In the genomic region with DNA sequence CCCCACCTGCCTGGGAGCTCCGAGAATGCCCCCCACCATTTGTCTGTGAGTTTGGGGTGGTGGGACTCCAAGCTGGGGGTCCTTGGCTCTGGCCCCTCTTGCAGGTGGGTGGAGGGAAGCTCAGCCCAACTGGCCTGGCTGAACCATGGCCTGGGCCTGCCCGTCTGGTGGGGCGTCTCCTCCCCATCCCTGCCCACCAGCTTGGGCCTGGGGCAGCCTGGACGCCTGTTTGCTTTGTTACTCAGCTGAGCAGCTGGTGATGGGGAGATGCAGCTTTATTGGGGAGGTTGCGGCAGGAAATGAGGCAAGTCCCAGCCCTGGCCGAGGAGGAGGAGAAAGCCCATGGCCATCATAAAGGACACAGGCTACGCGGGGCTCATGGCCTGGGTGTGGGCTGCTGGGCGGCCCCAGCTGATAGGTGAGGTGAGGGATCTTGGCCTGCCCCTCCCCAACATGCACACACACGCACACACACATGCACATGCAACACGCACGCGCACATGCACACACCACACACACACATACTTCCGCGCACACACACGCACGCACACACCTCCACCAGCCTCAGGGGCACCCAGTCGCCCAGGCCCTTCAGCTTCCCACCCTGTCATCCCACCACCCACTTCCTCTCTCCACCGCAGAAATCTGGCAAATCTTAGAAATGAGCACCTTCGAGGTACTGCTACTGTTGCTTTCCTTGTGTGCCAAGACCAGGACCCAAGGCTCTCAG, we compare ENCODE assay signal across 30 cellular contexts. TPM values are rescaled to one million over a fixed set of nuclear protein-coding genes. Genes with fewer than 3 reads are reported as not detected.
DNase-seq lines count a peak whose midpoint lies in the region; ATAC-seq and TF ChIP-seq lines count a peak whose summit lies in the region.
"Had no signal": no experiment of that assay in that cellular context is flagged by ENCODE, and none has a peak within 500 bp of the region (broad histone marks: within the 10 kb centered on the region; RNA-seq: fewer than 3 reads in every experiment).

No MANE protein-coding gene starts in this region.

- H4K8ac ChIP-seq in neuronal stem cell (ENCODE audit: low read depth, low read length) = no peak overlapping the region

- peak overlapping the region; percentile 21 for H3K27ac ChIP-seq in KOPT-K1 (ENCODE audit: low read depth, low read length, poor library complexity, severe bottlenecking)
- no peak overlapping the region for H3K27ac ChIP-seq in neuronal stem cell (replicated peaks; ENCODE audit: low read length)
- no peak overlapping the region for H3K27ac ChIP-seq in A673 (ENCODE audit: low read depth, low read length, poor library complexity, severe bottlenecking)
- H3K27ac ChIP-seq in WERI-Rb-1 = no peak overlapping the region
- H3K27ac ChIP-seq: body of pancreas, coronary artery, SJCRH30 had no signal

- no TSS peak for BruUV-seq in A673 (replicated peaks; lab: Mats Ljungman, UMichigan)

- peak; percentile 18 for DNase-seq in activated CD4-positive, alpha-beta T cell treated with anti-CD3 and anti-CD28 coated beads, Interleukin-2, amount 10 ng/mL, durations not matched to agents 7 days and 5 days
- DNase-seq in activated CD4-positive, alpha-beta T cell treated with anti-CD3 and anti-CD28 coated beads for 4 hours = no peak
- DNase-seq in central memory CD8-positive, alpha-beta T cell (ENCODE audit: low spot score in 2 of 2) = no peak
- DNase-seq in neuronal stem cell (ENCODE audit: low spot score) (no peak), AG20443 (ENCODE audit: low spot score) (no peak), A673 (ENCODE audit: low spot score) (no peak), WERI-Rb-1 (no peak)
- DNase-seq: activated CD8-positive, alpha-beta T cell treated with anti-CD3 and anti-CD28 coated beads for 36 hours; activated T-cell treated with anti-CD3 and anti-CD28 coated beads, Interleukin-2, amount 50 U/mL, for 4 hours; body of pancreas; CD8-positive, alpha-beta T cell; DND-41; foreskin fibroblast; HFFc6; hippocampal formation; islet precursor cell; natural killer cell; NCI-H1436; NCI-H2171; NCI-H526; OCI-M1; posterior cingulate gyrus; SJCRH30; stimulated activated CD4-positive, alpha-beta T cell treated with anti-CD3 and anti-CD28 coated beads, Interleukin-2, amount 100 ng/mL, for 24 hours had no signal

- no peaks in the 10 kb centered on the region for H3K9me3 Mint-ChIP-seq in activated CD4-positive, alpha-beta T cell treated with anti-CD3 and anti-CD28 coated beads, Interleukin-2, amount 10 ng/mL, durations not matched to agents 7 days and 5 days
- H3K9me3 Mint-ChIP-seq in central memory CD8-positive, alpha-beta T cell = no peaks in the 10 kb centered on the region
- H3K9me3 Mint-ChIP-seq: activated CD8-positive, alpha-beta T cell treated with anti-CD3 and anti-CD28 coated beads for 36 hours; activated naive CD4-positive, alpha-beta T cell treated with anti-CD3 and anti-CD28 coated beads, Interleukin-2, amount 50 U/mL, for 72 hours; activated T-cell treated with anti-CD3 and anti-CD28 coated beads, Interleukin-2, amount 50 U/mL, for 4 hours; CD8-positive, alpha-beta T cell; HFFc6; natural killer cell; T-helper 1 cell treated with Interleukin-12 subunit alpha and Interleukin-12 subunit beta and Interleukin-4 antibody, amounts not matched to agents 30 μg/mL and 1 μg/mL, for 36 hours had no signal

- no peak overlapping the region for H3K9ac ChIP-seq in neuronal stem cell (ENCODE audit: low read depth, low read length, poor library complexity)

- H3K36me3 ChIP-seq in KOPT-K1 (ENCODE audit: insufficient read depth, low read length) = no peaks in the 10 kb centered on the region
- no peaks in the 10 kb centered on the region for H3K36me3 ChIP-seq in neuronal stem cell (replicated peaks in 1 of 2; ENCODE audit: control insufficient read depth in 2 of 2, insufficient read depth in 2 of 2, low read length in 2 of 2)
- no peaks in the 10 kb centered on the region for H3K36me3 ChIP-seq in A673 (ENCODE audit: insufficient read depth, low read length, poor library complexity, severe bottlenecking)
- H3K36me3 ChIP-seq in WERI-Rb-1 = no peaks in the 10 kb centered on the region; the same call in 1 of the 2 replicates
- H3K36me3 ChIP-seq: SJCRH30 had no signal

- peak overlapping the region; percentile 71 for H2AK5ac ChIP-seq in neuronal stem cell (ENCODE audit: low read depth, low read length)

- no peak overlapping the region for H2BK5ac ChIP-seq in neuronal stem cell (ENCODE audit: low read length)

- TF ChIP-seq CTCF in A673 (conservative IDR thresholded peaks at IDR 0.05; ENCODE audit: low read depth, low read length) (no peak), WERI-Rb-1 (IDR thresholded peaks at IDR 0.05; ENCODE audit: low read depth, low read length) (no peak)

- peak overlapping the region; percentile 92 for H3K14ac ChIP-seq in neuronal stem cell (ENCODE audit: low read length)

- CTCF ChIA-PET in activated CD4-positive, alpha-beta T cell treated with anti-CD3 and anti-CD28 coated beads, Interleukin-2, amount 10 ng/mL, durations not matched to agents 7 days and 5 days (lab: Charles Lee) = interaction anchor here (1.6 kb wide), 1 partner anchor 9 kb away, joined by 3 read pairs; no protein-coding TSS in a partner anchor
- CTCF ChIA-PET in A673 (lab: Charles Lee) = no interaction called here

- H3K18ac ChIP-seq in neuronal stem cell (ENCODE audit: low read length) = peak overlapping the region; percentile 79

- no peaks in the 10 kb centered on the region for H3K36me3 Mint-ChIP-seq in activated CD4-positive, alpha-beta T cell treated with anti-CD3 and anti-CD28 coated beads, Interleukin-2, amount 10 ng/mL, durations not matched to agents 7 days and 5 days (ENCODE audit: low read depth)
- H3K36me3 Mint-ChIP-seq in central memory CD8-positive, alpha-beta T cell (ENCODE audit: insufficient read depth) = peaks cover 4% of the 10 kb centered on the region
- H3K36me3 Mint-ChIP-seq: activated naive CD4-positive, alpha-beta T cell treated with anti-CD3 and anti-CD28 coated beads, Interleukin-2, amount 50 U/mL, for 72 hours; CD8-positive, alpha-beta T cell; natural killer cell had no signal

- no peak overlapping the region for H4K91ac ChIP-seq in neuronal stem cell (ENCODE audit: low read depth, low read length, poor library complexity)

- H3K4me2 ChIP-seq in neuronal stem cell (ENCODE audit: insufficient read depth, low read length, poor library complexity, severe bottlenecking) = no peak overlapping the region

- H3K9me3 ChIP-seq in KOPT-K1 (ENCODE audit: insufficient read depth, low read length, poor library complexity, severe bottlenecking) (no peaks in the 10 kb centered on the region), neuronal stem cell (replicated peaks in 1 of 2; ENCODE audit: control insufficient read depth in 2 of 2, insufficient read depth in 1 of 2, low read depth in 1 of 2, low read length in 2 of 2) (peaks cover 0 to 5% of the 10 kb centered on the region in 2 donors), A673 (ENCODE audit: low read depth, low read length, poor library complexity, severe bottlenecking) (no peaks in the 10 kb centered on the region), WERI-Rb-1 (ENCODE audit: severe bottlenecking) (peaks cover 12% of the 10 kb centered on the region)
- H3K9me3 ChIP-seq: body of pancreas, SJCRH30 had no signal

- no peak overlapping the region for H2BK120ac ChIP-seq in neuronal stem cell (ENCODE audit: low read depth, low read length)

- intact Hi-C loops in A673 (cut with micrococcal nuclease; ENCODE audit: unreplicated experiment) = no loop called here

- no peaks in the 10 kb centered on the region for H3K27me3 Mint-ChIP-seq in activated CD4-positive, alpha-beta T cell treated with anti-CD3 and anti-CD28 coated beads, Interleukin-2, amount 10 ng/mL, durations not matched to agents 7 days and 5 days
- H3K27me3 Mint-ChIP-seq in central memory CD8-positive, alpha-beta T cell = peaks cover 20% of the 10 kb centered on the region
- H3K27me3 Mint-ChIP-seq: activated CD8-positive, alpha-beta T cell treated with anti-CD3 and anti-CD28 coated beads for 36 hours had no signal

- no peak for ATAC-seq in central memory CD8-positive, alpha-beta T cell (replicated peaks; ENCODE audit: extremely low read depth, poor library complexity, severe bottlenecking)
- ATAC-seq: activated CD8-positive, alpha-beta T cell treated with anti-CD3 and anti-CD28 coated beads for 36 hours; activated T-cell treated with anti-CD3 and anti-CD28 coated beads, Interleukin-2, amount 50 U/mL, for 4 hours; body of pancreas; CD8-positive, alpha-beta T cell; natural killer cell had no signal

- no CpG with 5 or more reads among the region's 20 CpGs for WGBS in neuronal stem cell (ENCODE audit: extremely low coverage in 2 of 2, insufficient read length in 2 of 2, insufficient replicate concordance in 1 of 2), 2 donors

- no peak overlapping the region for H2BK15ac ChIP-seq in neuronal stem cell (ENCODE audit: low read length)

- peak overlapping the region; percentile 81 for H3K23ac ChIP-seq in neuronal stem cell (ENCODE audit: low read depth, low read length, poor library complexity)

- peaks cover 17% of the 10 kb centered on the region for H3K4me1 Mint-ChIP-seq in activated CD4-positive, alpha-beta T cell treated with anti-CD3 and anti-CD28 coated beads, Interleukin-2, amount 10 ng/mL, durations not matched to agents 7 days and 5 days
- H3K4me1 Mint-ChIP-seq in central memory CD8-positive, alpha-beta T cell = peaks cover 8% of the 10 kb centered on the region

- H3K27ac Mint-ChIP-seq in activated CD4-positive, alpha-beta T cell treated with anti-CD3 and anti-CD28 coated beads, Interleukin-2, amount 10 ng/mL, durations not matched to agents 7 days and 5 days = no peak overlapping the region
- peak overlapping the region; percentile 13 for H3K27ac Mint-ChIP-seq in central memory CD8-positive, alpha-beta T cell (ENCODE audit: low read depth)
- H3K27ac Mint-ChIP-seq: activated CD8-positive, alpha-beta T cell treated with anti-CD3 and anti-CD28 coated beads for 36 hours; CD8-positive, alpha-beta T cell; HFFc6; natural killer cell; T-helper 1 cell treated with Interleukin-12 subunit alpha and Interleukin-12 subunit beta and Interleukin-4 antibody, amounts not matched to agents 30 μg/mL and 1 μg/mL, for 36 hours had no signal

- H3K79me1 ChIP-seq in neuronal stem cell (ENCODE audit: low read depth, low read length) = peaks cover 1% of the 10 kb centered on the region

- POLR2A ChIA-PET in activated CD4-positive, alpha-beta T cell treated with anti-CD3 and anti-CD28 coated beads, Interleukin-2, amount 10 ng/mL, durations not matched to agents 7 days and 5 days (lab: Charles Lee) = no interaction called here
- POLR2A ChIA-PET in A673 (lab: Charles Lee; ENCODE audit: low non-redundant PET) = no interaction called here

- H3K4me3 Mint-ChIP-seq in activated CD4-positive, alpha-beta T cell treated with anti-CD3 and anti-CD28 coated beads, Interleukin-2, amount 10 ng/mL, durations not matched to agents 7 days and 5 days = no peak overlapping the region
- no peak overlapping the region for H3K4me3 Mint-ChIP-seq in central memory CD8-positive, alpha-beta T cell
- H3K4me3 Mint-ChIP-seq: activated CD8-positive, alpha-beta T cell treated with anti-CD3 and anti-CD28 coated beads for 36 hours; activated T-cell treated with anti-CD3 and anti-CD28 coated beads, Interleukin-2, amount 50 U/mL, for 4 hours; CD8-positive, alpha-beta T cell; HFFc6; natural killer cell; T-helper 1 cell treated with Interleukin-12 subunit alpha and Interleukin-12 subunit beta and Interleukin-4 antibody, amounts not matched to agents 30 μg/mL and 1 μg/mL, for 36 hours had no signal

- H3K27me3 ChIP-seq in neuronal stem cell (ENCODE audit: control insufficient read depth in 3 of 3, insufficient read depth in 3 of 3, low read depth in 1 of 3, low read length in 3 of 3) (peaks cover 0 to 15% (median 0%) of the 10 kb centered on the region in 3 experiments), A673 (replicated peaks; ENCODE audit: insufficient read depth, low read depth, low read length, poor library complexity) (no peaks in the 10 kb centered on the region), WERI-Rb-1 (ENCODE audit: insufficient read depth, low read depth, severe bottlenecking) (no peaks in the 10 kb centered on the region)
- H3K27me3 ChIP-seq: body of pancreas, SJCRH30 had no signal

- H3K4me1 ChIP-seq in neuronal stem cell (ENCODE audit: control insufficient read depth in 2 of 2, insufficient read depth in 1 of 2, low read depth in 1 of 2, low read length in 2 of 2) = peaks cover 2 to 6% of the 10 kb centered on the region in 2 donors
- no peaks in the 10 kb centered on the region for H3K4me1 ChIP-seq in A673 (ENCODE audit: insufficient read depth, low read length, poor library complexity, severe bottlenecking)
- H3K4me1 ChIP-seq: body of pancreas, SJCRH30 had no signal

- peak overlapping the region; percentile 47 for H2AFZ ChIP-seq in neuronal stem cell (ENCODE audit: low read length)

- no peak overlapping the region for H3K4me3 ChIP-seq in neuronal stem cell (ENCODE audit: low read length in 2 of 2)
- no peak overlapping the region for H3K4me3 ChIP-seq in A673 (ENCODE audit: low read depth, low read length, poor library complexity, severe bottlenecking)
- no peak overlapping the region for H3K4me3 ChIP-seq in WERI-Rb-1 (ENCODE audit: low read depth, low read length)
- H3K4me3 ChIP-seq: body of pancreas, coronary artery, lung, SJCRH30 had no signal

- no peak overlapping the region for H2BK12ac ChIP-seq in neuronal stem cell (ENCODE audit: low read length)

- no peak overlapping the region for H3K4ac ChIP-seq in neuronal stem cell (ENCODE audit: low read length)

RNA-seq across cellular contexts. Expression of a gene that starts 1.4 kb away (rescaled TPM):
- total RNA-seq in activated CD4-positive, alpha-beta T cell treated with anti-CD3 and anti-CD28 coated beads, Interleukin-2, amount 10 ng/mL, durations not matched to agents 7 days and 5 days = not detected
- polyA plus RNA-seq in neuronal stem cell (2013, experiment 1 of 2) = 0.18 TPM
- 0.18 TPM for polyA plus RNA-seq in neuronal stem cell (2013, experiment 2 of 2)
- total RNA-seq in A673 (2021) = 0.22 TPM in 1 of 2 replicates, not detected in the other
- total RNA-seq: activated CD8-positive, alpha-beta T cell treated with anti-CD3 and anti-CD28 coated beads for 36 hours; body of pancreas; endothelial cell of umbilical vein; HFFc6; SJCRH30 had no signal
- polyA plus RNA-seq: endothelial cell of umbilical vein had no signal
